Comparison of ENCODE assay signal across 1 cellular context in genomic region chr4:41750158-41750623, GRCh38.
A peak's percentile ranks its signal among the peaks of the same experiment; 100 is the strongest.
TF ChIP-seq lines count a peak whose summit lies in the region.

No MANE protein-coding gene starts in this region.

TF ChIP-seq in HEK293, 187 proteins besides CTCF, POLR2A, EP300 and RAD21 (continued from another document and continues in another):
- 0 out of 2 replicates have a peak, but pooled peaks have one; percentile 42 for TF ChIP-seq ZBTB44 (tag by site-specific recombination; IDR thresholded peaks at IDR 0.05)
- TF ChIP-seq SCRT2 (tag by site-specific recombination; IDR thresholded peaks at IDR 0.05), result no peak
- no peak for TF ChIP-seq ZNF658 (tag by site-specific recombination; IDR thresholded peaks at IDR 0.05)
- TF ChIP-seq ZNF366 (tag by site-specific recombination; conservative IDR thresholded peaks at IDR 0.05), result no peak
- no peak for TF ChIP-seq ZNF341 (tag by site-specific recombination; IDR thresholded peaks at IDR 0.05; ENCODE audit: low read depth)
- no peak for TF ChIP-seq KLF16 (tag by site-specific recombination; IDR thresholded peaks at IDR 0.05)
- TF ChIP-seq ZNF530 (tag by site-specific recombination; IDR thresholded peaks at IDR 0.05; ENCODE audit: low read depth), result no peak
- TF ChIP-seq ZNF660 (tag by site-specific recombination; IDR thresholded peaks at IDR 0.05), result no peak
- TF ChIP-seq ZNF561 (tag by site-specific recombination; IDR thresholded peaks at IDR 0.05; ENCODE audit: borderline replicate concordance), result 0 out of 2 replicates have a peak, but pooled peaks have one; percentile 18
- TF ChIP-seq SP7 (tag by site-specific recombination; IDR thresholded peaks at IDR 0.05), result 0 out of 2 replicates have a peak, but pooled peaks have one; percentile 12
- TF ChIP-seq ZFP3 (tag by site-specific recombination; IDR thresholded peaks at IDR 0.05; ENCODE audit: low read depth), result no peak
- TF ChIP-seq ZNF280D (tag by site-specific recombination; IDR thresholded peaks at IDR 0.05), result no peak
- no peak for TF ChIP-seq MZF1 (tag by site-specific recombination; IDR thresholded peaks at IDR 0.05; ENCODE audit: borderline replicate concordance)
- no peak for TF ChIP-seq ZNF280C (tag by site-specific recombination; IDR thresholded peaks at IDR 0.05)
- no peak for TF ChIP-seq ZNF501 (tag by site-specific recombination; IDR thresholded peaks at IDR 0.05)
- no peak for TF ChIP-seq PRDM2 (tag by site-specific recombination; IDR thresholded peaks at IDR 0.05; ENCODE audit: borderline replicate concordance)
- TF ChIP-seq ZNF112 (tag by site-specific recombination; IDR thresholded peaks at IDR 0.05), result no peak
- no peak for TF ChIP-seq ZNF157 (tag by site-specific recombination; IDR thresholded peaks at IDR 0.05)
- peak; percentile 77 for TF ChIP-seq PRDM6 (tag by site-specific recombination; IDR thresholded peaks at IDR 0.05)
- no peak for TF ChIP-seq ZNF37A (tag by site-specific recombination; IDR thresholded peaks at IDR 0.05)
- TF ChIP-seq IKZF3 (tag by site-specific recombination; IDR thresholded peaks at IDR 0.05), result peak; percentile 23; the same call in 1 of the 2 replicates
- no peak for TF ChIP-seq ZNF548 (tag by site-specific recombination; IDR thresholded peaks at IDR 0.05)
- TF ChIP-seq ZBTB11 (tag by site-specific recombination; conservative IDR thresholded peaks at IDR 0.05; ENCODE audit: low read depth), result no peak
- no peak for TF ChIP-seq TRIM28 (IDR thresholded peaks at IDR 0.05; ENCODE audit: borderline replicate concordance, low read length)
- TF ChIP-seq OSR2 (tag by site-specific recombination; IDR thresholded peaks at IDR 0.05), result peak; percentile 91
- TF ChIP-seq PRDM4 (tag by site-specific recombination; IDR thresholded peaks at IDR 0.05), result peak; percentile 69; the same call in 1 of the 2 replicates
- TF ChIP-seq FEZF1 (tag by site-specific recombination; IDR thresholded peaks at IDR 0.05), result peak; percentile 81
- TF ChIP-seq WT1 (tag by site-specific recombination; IDR thresholded peaks at IDR 0.05), result peak; percentile 100
- no peak for TF ChIP-seq ZNF146 (tag by site-specific recombination; IDR thresholded peaks at IDR 0.05)
- no peak for TF ChIP-seq MYNN (tag by site-specific recombination; IDR thresholded peaks at IDR 0.05; ENCODE audit: borderline replicate concordance)
- TF ChIP-seq ZBTB8A (tag by site-specific recombination; IDR thresholded peaks at IDR 0.05), result 0 out of 2 replicates have a peak, but pooled peaks have one; percentile 22
- TF ChIP-seq HOXD13 (CRISPR knock-in tag; IDR thresholded peaks at IDR 0.05; ENCODE audit: borderline replicate concordance), result no peak
- no peak for TF ChIP-seq ZNF704 (tag by site-specific recombination; IDR thresholded peaks at IDR 0.05)
- TF ChIP-seq KLF7 (tag by site-specific recombination; IDR thresholded peaks at IDR 0.05; ENCODE audit: borderline replicate concordance), result no peak
- no peak for TF ChIP-seq ZNF350 (tag by site-specific recombination; IDR thresholded peaks at IDR 0.05)
- TF ChIP-seq ZNF416 (tag by site-specific recombination; IDR thresholded peaks at IDR 0.05), result no peak
